Comparison of ENCODE assay signal across 1 cellular context in genomic region chr2:121974919-121975654, GRCh38.
TF ChIP-seq lines count a peak whose summit lies in the region.

No MANE protein-coding gene starts in this region.

TF ChIP-seq in HepG2, 621 proteins besides CTCF, POLR2A, EP300 and RAD21 (continued from another document and continues in another):
- no peak for TF ChIP-seq ZNF33B (CRISPR knock-in tag; IDR thresholded peaks at IDR 0.05)
- TF ChIP-seq CBX5 (CRISPR knock-in tag; IDR thresholded peaks at IDR 0.05; ENCODE audit: borderline replicate concordance), result peak; percentile 57; the same call in 1 of the 2 replicates
- peak; percentile 45; the same call in 1 of the 2 replicates for TF ChIP-seq HNF4A (CRISPR knock-in tag; IDR thresholded peaks at IDR 0.05)
- TF ChIP-seq SIN3B (IDR thresholded peaks at IDR 0.05; ENCODE audit: low read length), result no peak
- no peak for TF ChIP-seq SP4 (CRISPR knock-in tag; IDR thresholded peaks at IDR 0.05)
- no peak for TF ChIP-seq SP1 (IDR thresholded peaks at IDR 0.05)
- TF ChIP-seq SP1 (CRISPR knock-in tag; IDR thresholded peaks at IDR 0.05), result no peak
- TF ChIP-seq, protein P1, sequence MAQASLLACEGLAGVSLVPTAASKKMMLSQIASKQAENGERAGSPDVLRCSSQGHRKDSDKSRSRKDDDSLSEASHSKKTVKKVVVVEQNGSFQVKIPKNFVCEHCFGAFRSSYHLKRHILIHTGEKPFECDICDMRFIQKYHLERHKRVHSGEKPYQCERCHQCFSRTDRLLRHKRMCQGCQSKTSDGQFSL (CRISPR knock-in tag; IDR thresholded peaks at IDR 0.05), result 0 out of 2 replicates have a peak, but pooled peaks have one; percentile 34
- no peak for TF ChIP-seq UBTF (CRISPR knock-in tag; IDR thresholded peaks at IDR 0.05)
- no peak for TF ChIP-seq ATF4 (CRISPR knock-in tag; IDR thresholded peaks at IDR 0.05)
- TF ChIP-seq MTERF4 (CRISPR knock-in tag; IDR thresholded peaks at IDR 0.05), result peak; percentile 78; the same call in 1 of the 2 replicates
- TF ChIP-seq ZBTB33 (CRISPR knock-in tag; IDR thresholded peaks at IDR 0.05), result no peak
- TF ChIP-seq NFIB (CRISPR knock-in tag; IDR thresholded peaks at IDR 0.05; ENCODE audit: borderline replicate concordance), result no peak
- no peak for TF ChIP-seq ZFP37 (CRISPR knock-in tag; IDR thresholded peaks at IDR 0.05; ENCODE audit: borderline replicate concordance)
- no peak for TF ChIP-seq ZNF251 (CRISPR knock-in tag; IDR thresholded peaks at IDR 0.05)
- no peak for TF ChIP-seq KLF11 (CRISPR knock-in tag; IDR thresholded peaks at IDR 0.05)
- TF ChIP-seq ZMYM4 (CRISPR knock-in tag; IDR thresholded peaks at IDR 0.05), result peak; percentile 62; the same call in 1 of the 2 replicates
- TF ChIP-seq ZNF121 (CRISPR knock-in tag; IDR thresholded peaks at IDR 0.05), result no peak
- no peak for TF ChIP-seq NCOR1 (IDR thresholded peaks at IDR 0.05; ENCODE audit: borderline replicate concordance, low read length)
- TF ChIP-seq ARID3A (IDR thresholded peaks at IDR 0.05; ENCODE audit: low read depth, low read length), result no peak
- TF ChIP-seq, protein P2, sequence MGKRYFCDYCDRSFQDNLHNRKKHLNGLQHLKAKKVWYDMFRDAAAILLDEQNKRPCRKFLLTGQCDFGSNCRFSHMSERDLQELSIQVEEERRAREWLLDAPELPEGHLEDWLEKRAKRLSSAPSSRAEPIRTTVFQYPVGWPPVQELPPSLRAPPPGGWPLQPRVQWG (CRISPR knock-in tag; IDR thresholded peaks at IDR 0.05; ENCODE audit: borderline replicate concordance, low read depth), result no peak
- TF ChIP-seq ZNF484 (CRISPR knock-in tag; IDR thresholded peaks at IDR 0.05; ENCODE audit: borderline replicate concordance, low read depth), result no peak
- TF ChIP-seq HOXA9 (CRISPR knock-in tag; IDR thresholded peaks at IDR 0.05; ENCODE audit: borderline replicate concordance), result no peak
- no peak for TF ChIP-seq ETV5 (CRISPR knock-in tag; IDR thresholded peaks at IDR 0.05; ENCODE audit: borderline replicate concordance)
- no peak for TF ChIP-seq GLI4 (CRISPR knock-in tag; IDR thresholded peaks at IDR 0.05; ENCODE audit: borderline replicate concordance)
- TF ChIP-seq BORCS8-MEF2B (CRISPR knock-in tag; IDR thresholded peaks at IDR 0.05), result 0 out of 2 replicates have a peak, but pooled peaks have one; percentile 36
- no peak for TF ChIP-seq ZMAT3 (CRISPR knock-in tag; conservative IDR thresholded peaks at IDR 0.05)
- TF ChIP-seq ZNF570 (CRISPR knock-in tag; IDR thresholded peaks at IDR 0.05; ENCODE audit: borderline replicate concordance), result no peak
- no peak for TF ChIP-seq TOPORS (CRISPR knock-in tag; IDR thresholded peaks at IDR 0.05)
- TF ChIP-seq PHF5A (CRISPR knock-in tag; IDR thresholded peaks at IDR 0.05; ENCODE audit: low read depth, unreplicated experiment), result no peak
- TF ChIP-seq, protein P3, sequence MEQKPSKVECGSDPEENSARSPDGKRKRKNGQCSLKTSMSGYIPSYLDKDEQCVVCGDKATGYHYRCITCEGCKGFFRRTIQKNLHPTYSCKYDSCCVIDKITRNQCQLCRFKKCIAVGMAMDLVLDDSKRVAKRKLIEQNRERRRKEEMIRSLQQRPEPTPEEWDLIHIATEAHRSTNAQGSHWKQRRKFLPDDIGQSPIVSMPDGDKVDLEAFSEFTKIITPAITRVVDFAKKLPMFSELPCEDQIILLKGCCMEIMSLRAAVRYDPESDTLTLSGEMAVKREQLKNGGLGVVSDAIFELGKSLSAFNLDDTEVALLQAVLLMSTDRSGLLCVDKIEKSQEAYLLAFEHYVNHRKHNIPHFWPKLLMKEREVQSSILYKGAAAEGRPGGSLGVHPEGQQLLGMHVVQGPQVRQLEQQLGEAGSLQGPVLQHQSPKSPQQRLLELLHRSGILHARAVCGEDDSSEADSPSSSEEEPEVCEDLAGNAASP (CRISPR knock-in tag; IDR thresholded peaks at IDR 0.05; ENCODE audit: borderline replicate concordance), result no peak
- no peak for TF ChIP-seq ZNF160 (CRISPR knock-in tag; IDR thresholded peaks at IDR 0.05)
- no peak for TF ChIP-seq NFRKB (IDR thresholded peaks at IDR 0.05)
- no peak for TF ChIP-seq BCL6 (CRISPR knock-in tag; IDR thresholded peaks at IDR 0.05)
- TF ChIP-seq ZKSCAN1 (IDR thresholded peaks at IDR 0.05; ENCODE audit: low read length), result no peak
- TF ChIP-seq PHB2 (IDR thresholded peaks at IDR 0.05; ENCODE audit: partially characterized antibody), result no peak
- TF ChIP-seq RNF2 (conservative IDR thresholded peaks at IDR 0.05; ENCODE audit: low read depth), result no peak
- no peak for TF ChIP-seq SNAPC2 (CRISPR knock-in tag; IDR thresholded peaks at IDR 0.05)
- TF ChIP-seq NR3C1 (CRISPR knock-in tag; IDR thresholded peaks at IDR 0.05), result no peak
- peak; percentile 26; the same call in 1 of the 2 replicates for TF ChIP-seq AHR (CRISPR knock-in tag; IDR thresholded peaks at IDR 0.05)
- 0 out of 2 replicates have a peak, but pooled peaks have one; percentile 36 for TF ChIP-seq ZNF891 (CRISPR knock-in tag; IDR thresholded peaks at IDR 0.05)
- TF ChIP-seq FOXM1 (CRISPR knock-in tag; IDR thresholded peaks at IDR 0.05), result no peak
- peak; percentile 80; the same call in 1 of the 2 replicates for TF ChIP-seq ZNF598 (CRISPR knock-in tag; IDR thresholded peaks at IDR 0.05; ENCODE audit: borderline replicate concordance)
- TF ChIP-seq, protein P4, sequence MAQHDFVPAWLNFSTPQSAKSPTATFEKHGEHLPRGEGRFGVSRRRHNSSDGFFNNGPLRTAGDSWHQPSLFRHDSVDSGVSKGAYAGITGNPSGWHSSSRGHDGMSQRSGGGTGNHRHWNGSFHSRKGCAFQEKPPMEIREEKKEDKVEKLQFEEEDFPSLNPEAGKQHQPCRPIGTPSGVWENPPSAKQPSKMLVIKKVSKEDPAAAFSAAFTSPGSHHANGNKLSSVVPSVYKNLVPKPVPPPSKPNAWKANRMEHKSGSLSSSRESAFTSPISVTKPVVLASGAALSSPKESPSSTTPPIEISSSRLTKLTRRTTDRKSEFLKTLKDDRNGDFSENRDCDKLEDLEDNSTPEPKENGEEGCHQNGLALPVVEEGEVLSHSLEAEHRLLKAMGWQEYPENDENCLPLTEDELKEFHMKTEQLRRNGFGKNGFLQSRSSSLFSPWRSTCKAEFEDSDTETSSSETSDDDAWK (CRISPR knock-in tag; IDR thresholded peaks at IDR 0.05), result no peak
- TF ChIP-seq SALL1 (CRISPR knock-in tag; IDR thresholded peaks at IDR 0.05), result peak; percentile 19; the same call in 1 of the 2 replicates
- TF ChIP-seq FOXC1 (CRISPR knock-in tag; IDR thresholded peaks at IDR 0.05; ENCODE audit: borderline replicate concordance), result 0 out of 2 replicates have a peak, but pooled peaks have one; percentile 52
- peak; percentile 34; the same call in 1 of the 2 replicates for TF ChIP-seq TARDBP (CRISPR knock-in tag; IDR thresholded peaks at IDR 0.05)
- TF ChIP-seq KMT2B (CRISPR knock-in tag; IDR thresholded peaks at IDR 0.05), result no peak
- no peak for TF ChIP-seq ZNF713 (CRISPR knock-in tag; IDR thresholded peaks at IDR 0.05)
- no peak for TF ChIP-seq ZNF644 (CRISPR knock-in tag; IDR thresholded peaks at IDR 0.05; ENCODE audit: low read depth)
- TF ChIP-seq, protein P5, sequence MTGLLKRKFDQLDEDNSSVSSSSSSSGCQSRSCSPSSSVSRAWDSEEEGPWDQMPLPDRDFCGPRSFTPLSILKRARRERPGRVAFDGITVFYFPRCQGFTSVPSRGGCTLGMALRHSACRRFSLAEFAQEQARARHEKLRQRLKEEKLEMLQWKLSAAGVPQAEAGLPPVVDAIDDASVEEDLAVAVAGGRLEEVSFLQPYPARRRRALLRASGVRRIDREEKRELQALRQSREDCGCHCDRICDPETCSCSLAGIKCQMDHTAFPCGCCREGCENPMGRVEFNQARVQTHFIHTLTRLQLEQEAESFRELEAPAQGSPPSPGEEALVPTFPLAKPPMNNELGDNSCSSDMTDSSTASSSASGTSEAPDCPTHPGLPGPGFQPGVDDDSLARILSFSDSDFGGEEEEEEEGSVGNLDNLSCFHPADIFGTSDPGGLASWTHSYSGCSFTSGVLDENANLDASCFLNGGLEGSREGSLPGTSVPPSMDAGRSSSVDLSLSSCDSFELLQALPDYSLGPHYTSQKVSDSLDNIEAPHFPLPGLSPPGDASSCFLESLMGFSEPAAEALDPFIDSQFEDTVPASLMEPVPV (CRISPR knock-in tag; IDR thresholded peaks at IDR 0.05), result no peak
- TF ChIP-seq ZNF101 (CRISPR knock-in tag; IDR thresholded peaks at IDR 0.05; ENCODE audit: borderline replicate concordance, low read depth), result no peak
- no peak for TF ChIP-seq ZNF772 (CRISPR knock-in tag; IDR thresholded peaks at IDR 0.05)
- TF ChIP-seq, protein P6, sequence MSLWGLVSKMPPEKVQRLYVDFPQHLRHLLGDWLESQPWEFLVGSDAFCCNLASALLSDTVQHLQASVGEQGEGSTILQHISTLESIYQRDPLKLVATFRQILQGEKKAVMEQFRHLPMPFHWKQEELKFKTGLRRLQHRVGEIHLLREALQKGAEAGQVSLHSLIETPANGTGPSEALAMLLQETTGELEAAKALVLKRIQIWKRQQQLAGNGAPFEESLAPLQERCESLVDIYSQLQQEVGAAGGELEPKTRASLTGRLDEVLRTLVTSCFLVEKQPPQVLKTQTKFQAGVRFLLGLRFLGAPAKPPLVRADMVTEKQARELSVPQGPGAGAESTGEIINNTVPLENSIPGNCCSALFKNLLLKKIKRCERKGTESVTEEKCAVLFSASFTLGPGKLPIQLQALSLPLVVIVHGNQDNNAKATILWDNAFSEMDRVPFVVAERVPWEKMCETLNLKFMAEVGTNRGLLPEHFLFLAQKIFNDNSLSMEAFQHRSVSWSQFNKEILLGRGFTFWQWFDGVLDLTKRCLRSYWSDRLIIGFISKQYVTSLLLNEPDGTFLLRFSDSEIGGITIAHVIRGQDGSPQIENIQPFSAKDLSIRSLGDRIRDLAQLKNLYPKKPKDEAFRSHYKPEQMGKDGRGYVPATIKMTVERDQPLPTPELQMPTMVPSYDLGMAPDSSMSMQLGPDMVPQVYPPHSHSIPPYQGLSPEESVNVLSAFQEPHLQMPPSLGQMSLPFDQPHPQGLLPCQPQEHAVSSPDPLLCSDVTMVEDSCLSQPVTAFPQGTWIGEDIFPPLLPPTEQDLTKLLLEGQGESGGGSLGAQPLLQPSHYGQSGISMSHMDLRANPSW (CRISPR knock-in tag; IDR thresholded peaks at IDR 0.05; ENCODE audit: borderline replicate concordance), result no peak
- TF ChIP-seq HMG20B (CRISPR knock-in tag; conservative IDR thresholded peaks at IDR 0.05), result no peak
